In genomic region chr6:26142026-26142425, GRCh38 we compare ENCODE assay signal across 21 cellular contexts. TPM values are rescaled to one million over a fixed set of nuclear protein-coding genes. Genes with fewer than 3 reads are reported as not detected.
A peak's percentile ranks its signal among the peaks of the same experiment; 100 is the strongest.
DNase-seq lines count a peak whose midpoint lies in the region; ATAC-seq, FAIRE-seq and TF ChIP-seq lines count a peak whose summit lies in the region.
"Had no signal": no experiment of that assay in that cellular context is flagged by ENCODE, and none has a peak within 500 bp of the region (broad histone marks: within the 10 kb centered on the region; RNA-seq: fewer than 3 reads in every experiment).

No MANE protein-coding gene starts in this region.

- H3K4me3 ChIP-seq in HepG2 (replicated peaks in 1 of 3; ENCODE audit: insufficient read depth in 1 of 3, low read depth in 2 of 3, low read length in 3 of 3) = 0 out of 6 replicates have a peak overlapping the region, but pooled peaks of 1 of the 3 experiments have one; percentile 1
- H3K4me3 ChIP-seq in psoas muscle = no peak overlapping the region
- H3K4me3 ChIP-seq: left lung, thoracic aorta had no signal

- peak overlapping the region; percentile 90 for H3K27ac ChIP-seq in angular gyrus (ENCODE audit: low read depth, low read length)
- H3K27ac ChIP-seq in HepG2 (ENCODE audit: extremely low read length, insufficient read depth, low read length) = peak overlapping the region; percentile 5
- peak overlapping the region; percentile 18 for H3K27ac ChIP-seq in psoas muscle
- H3K27ac ChIP-seq: C4-2B, epithelial cell of prostate, left lung, thoracic aorta had no signal

- CTCF ChIA-PET in HepG2 (lab: Yijun Ruan, JAX; ENCODE audit: low intra/inter-chr PET ratio, low total read pairs) = no interaction called here
- CTCF ChIA-PET in activated CD8-positive, alpha-beta T cell treated with anti-CD3 and anti-CD28 coated beads for 36 hours (lab: Charles Lee) = interaction anchor here (0.9 kb wide), 1 partner anchor 8 kb away, joined by 3 read pairs; no protein-coding TSS in a partner anchor

- H3K36me3 ChIP-seq in HepG2 (replicated peaks in 1 of 2; ENCODE audit: control insufficient read depth in 1 of 2, insufficient read depth in 2 of 2, low read length in 2 of 2) (no peaks in the 10 kb centered on the region), psoas muscle (ENCODE audit: insufficient read depth in 1 of 2, low read depth in 1 of 2) (peaks cover 6 to 30% of the 10 kb centered on the region in 2 donors)
- H3K36me3 ChIP-seq: thoracic aorta had no signal

- H3K27ac Mint-ChIP-seq in HFFc6 = no peak overlapping the region
- no peak overlapping the region for H3K27ac Mint-ChIP-seq in activated CD8-positive, alpha-beta T cell treated with anti-CD3 and anti-CD28 coated beads for 36 hours

- peaks cover 10% of the 10 kb centered on the region for H3K36me3 Mint-ChIP-seq in HFFc6 (ENCODE audit: low read depth)
- H3K36me3 Mint-ChIP-seq in activated CD8-positive, alpha-beta T cell treated with anti-CD3 and anti-CD28 coated beads for 36 hours (ENCODE audit: low read depth) = no peaks in the 10 kb centered on the region

- TF ChIP-seq POLR2A in HepG2 (IDR thresholded peaks at IDR 0.05; ENCODE audit: insufficient read depth in 1 of 2, low read depth in 2 of 2, low read length in 2 of 2) = no peak

- in situ Hi-C loops in HepG2 (cut with HindIII; ENCODE audit: extremely low pct_ligation_motif_present, low pct_unique_long_range_greater_than_20kb) = no loop called here

- TF ChIP-seq RAD21 in HepG2 (CRISPR knock-in tag; IDR thresholded peaks at IDR 0.05) = no peak

- H3K9me3 Mint-ChIP-seq in HFFc6 = no peaks in the 10 kb centered on the region
- no peaks in the 10 kb centered on the region for H3K9me3 Mint-ChIP-seq in activated CD8-positive, alpha-beta T cell treated with anti-CD3 and anti-CD28 coated beads for 36 hours
- H3K9me3 Mint-ChIP-seq: activated T-cell treated with anti-CD3 and anti-CD28 coated beads, Interleukin-2, amount 50 U/mL, for 4 hours had no signal

- no peak for FAIRE-seq in HepG2 (lab: Jason Lieb, UNC)
- FAIRE-seq: H54, small intestine had no signal

- TF ChIP-seq CTCF in HFFc6 (IDR thresholded peaks at IDR 0.05) (no peak), HepG2 (CRISPR knock-in tag; IDR thresholded peaks at IDR 0.05) (no peak), psoas muscle (IDR thresholded peaks at IDR 0.05) (no peak)
- no peak for TF ChIP-seq CTCF in activated CD8-positive, alpha-beta T cell treated with anti-CD3 and anti-CD28 coated beads for 36 hours (IDR thresholded peaks at IDR 0.05)

- peak overlapping the region; percentile 6; the same call in 1 of the 2 replicates for H3K4me3 Mint-ChIP-seq in HFFc6
- H3K4me3 Mint-ChIP-seq in activated CD8-positive, alpha-beta T cell treated with anti-CD3 and anti-CD28 coated beads for 36 hours = no peak overlapping the region
- H3K4me3 Mint-ChIP-seq: activated T-cell treated with anti-CD3 and anti-CD28 coated beads, Interleukin-2, amount 50 U/mL, for 4 hours had no signal

- intact Hi-C loops in HepG2 (cut with micrococcal nuclease; ENCODE audit: unreplicated experiment) (no loop called here), psoas muscle (cut with DNase I) (no loop called here)
- intact Hi-C loops in activated CD8-positive, alpha-beta T cell treated with anti-CD3 and anti-CD28 coated beads for 36 hours (cut with micrococcal nuclease) = no loop called here

- DNase-seq in HFFc6 = no peak
- DNase-seq in HepG2 (ENCODE audit: low spot score) = no peak
- DNase-seq in psoas muscle = no peak
- DNase-seq in NOMO-1 treated with dmso at 0.1 percent for 144 hours (lab: John Stamatoyannopoulos, UW; ENCODE audit: unreplicated experiment) = no peak
- DNase-seq in activated CD8-positive, alpha-beta T cell treated with anti-CD3 and anti-CD28 coated beads for 36 hours = no peak
- no peak for DNase-seq in NCI-H510A treated with DMSO at 0.1 percent for 48 hours (lab: John Stamatoyannopoulos, UW)
- DNase-seq: activated CD4-positive, alpha-beta T cell treated with anti-CD3 and anti-CD28 coated beads for 48 hours; activated naive CD4-positive, alpha-beta T cell; activated T-cell treated with anti-CD3 and anti-CD28 coated beads, Interleukin-2, amount 50 U/mL, for 4 hours; Calu3; DND-41; left lung; NCI-H524 treated with DMSO at 0.1 percent for 48 hours; small intestine; T-helper 2 cell had no signal

- H3K79me2 ChIP-seq in HepG2 (ENCODE audit: insufficient read depth, low read length) = no peaks in the 10 kb centered on the region

- H4K20me1 ChIP-seq in HepG2 (ENCODE audit: insufficient read depth, low read length) = no peaks in the 10 kb centered on the region

- 46% methylated on average over 2 of the region's 2 CpGs for WGBS in HepG2 (ENCODE audit: low lambda C conversion rate)
- 78 to 87% (median 81%) methylated on average over 2 of the region's 2 CpGs for WGBS in psoas muscle, 3 donors

- H3K9ac ChIP-seq in HepG2 (ENCODE audit: insufficient read depth, low read depth, low read length) = no peak overlapping the region

- H3K27me3 ChIP-seq in HepG2 (ENCODE audit: control insufficient read depth in 1 of 2, insufficient read depth in 2 of 2, low read length in 2 of 2) (no peaks in the 10 kb centered on the region), psoas muscle (ENCODE audit: insufficient read depth in 3 of 3, low read length in 2 of 3) (no peaks in the 10 kb centered on the region)
- H3K27me3 ChIP-seq: left lung had no signal

- peak overlapping the region; percentile 20 for H2AFZ ChIP-seq in HepG2 (ENCODE audit: low read length)

- ATAC-seq in HepG2 (peak; percentile 63), psoas muscle (no peak)
- ATAC-seq in activated CD8-positive, alpha-beta T cell treated with anti-CD3 and anti-CD28 coated beads for 36 hours = no peak
- ATAC-seq: activated T-cell treated with anti-CD3 and anti-CD28 coated beads, Interleukin-2, amount 50 U/mL, for 4 hours; left lung had no signal

- H3K27me3 Mint-ChIP-seq in HFFc6 (ENCODE audit: insufficient read depth) = peaks cover 4% of the 10 kb centered on the region
- no peaks in the 10 kb centered on the region for H3K27me3 Mint-ChIP-seq in activated CD8-positive, alpha-beta T cell treated with anti-CD3 and anti-CD28 coated beads for 36 hours

- no TSS peak for BruUV-seq in HepG2 (replicated peaks; lab: Mats Ljungman, UMichigan)

- POLR2A ChIA-PET in HepG2 (lab: Yijun Ruan, JAX) = interaction anchor here (0.6 to 2.9 kb wide), 10 partner anchors 9 to 98 kb away, joined by 3 to 53 read pairs (median 6); a partner anchor contains a TSS
- POLR2A ChIA-PET in activated CD8-positive, alpha-beta T cell treated with anti-CD3 and anti-CD28 coated beads for 36 hours (lab: Charles Lee) = interaction anchor here (0.6 to 22.3 kb wide), 9 partner anchors 9 to 58 kb away, joined by 3 to 1225 read pairs (median 3); a partner anchor contains a TSS

- peak overlapping the region; percentile 37 for H3K4me2 ChIP-seq in HepG2 (ENCODE audit: low read depth, low read length)

- H3K4me1 ChIP-seq in HepG2 (ENCODE audit: insufficient read depth, low read length) = peaks cover 29% of the 10 kb centered on the region
- peaks cover 14% of the 10 kb centered on the region for H3K4me1 ChIP-seq in psoas muscle

- H3K9me3 ChIP-seq in HepG2 (ENCODE audit: low read length) (no peaks in the 10 kb centered on the region), psoas muscle (no peaks in the 10 kb centered on the region)
- H3K9me3 ChIP-seq: left lung, thoracic aorta had no signal

- TF ChIP-seq EP300 in HepG2 (IDR thresholded peaks at IDR 0.05; ENCODE audit: low read depth in 2 of 2, low read length in 2 of 2) = no peak
- no peak for TF ChIP-seq EP300 in HepG2 (CRISPR knock-in tag; IDR thresholded peaks at IDR 0.05; ENCODE audit: borderline replicate concordance)

- no peaks in the 10 kb centered on the region for H3K4me1 Mint-ChIP-seq in HFFc6 (ENCODE audit: low read depth)
- H3K4me1 Mint-ChIP-seq in activated CD8-positive, alpha-beta T cell treated with anti-CD3 and anti-CD28 coated beads for 36 hours (ENCODE audit: low read depth) = no peaks in the 10 kb centered on the region

TF ChIP-seq in HepG2, 621 proteins besides CTCF, POLR2A, EP300 and RAD21 (continues in another document):
- TF ChIP-seq ONECUT2 (CRISPR knock-in tag; IDR thresholded peaks at IDR 0.05) = peak; percentile 21; the same call in 1 of the 2 replicates

RNA-seq across cellular contexts. Expression of gene HFE, which starts 54.8 kb away (rescaled TPM):
- total RNA-seq in HFFc6 (2021; fragmentation: NEBNext Ultra II Directional; extraction: Animal tissue kit (Norgen Biotek cat#: 25700)) = 10 to 100 TPM; 16.1 to 21.7 (median 18.3) TPM
- total RNA-seq in HepG2 (2016; rRNA removed; fragmentation: Illumina TruSeq; extraction: Trizol) (1.9 and 3.7 TPM in 2 replicates), psoas muscle (1 to 10 TPM in 3 of 4 donors, under 1 TPM in 1; 0.99 to 2.7 (median 1.6) TPM)
- 0.18 and 0.51 TPM in 2 replicates for total RNA-seq in HepG2 (2016; cell fraction: cytosol; rRNA removed; fragmentation: Illumina TruSeq; extraction: Trizol; ENCODE audit: low read depth)
- 1.9 and 4.9 TPM in 2 replicates for total RNA-seq in HepG2 (2016; cell fraction: insoluble cytoplasmic fraction; rRNA removed; fragmentation: Illumina TruSeq; extraction: Trizol)
- 0.41 and 0.49 TPM in 2 replicates for total RNA-seq in HepG2 (2016; cell fraction: membrane; rRNA removed; fragmentation: Illumina TruSeq; extraction: Trizol)
- total RNA-seq in HepG2 (2016; cell fraction: nucleus; rRNA removed; fragmentation: Illumina TruSeq; extraction: Trizol) = 3.5 and 4.2 TPM in 2 replicates
- polyA plus RNA-seq in HepG2 (2011; rRNA removed) (5.7 and 6.3 TPM in 2 replicates), psoas muscle (1 to 10 TPM in 1 of 3 donors, under 1 TPM in 2; 0.32 to 1.2 (median 0.40) TPM)
- 5.3 and 5.8 TPM in 2 replicates for polyA plus RNA-seq in HepG2 (2011; cell fraction: cytosol; rRNA removed)
- polyA plus RNA-seq in HepG2 (2011; cell fraction: nucleus; rRNA removed) = 3.7 and 5.3 TPM in 2 replicates
- polyA plus RNA-seq in HepG2 (2012) = 2.4 and 3.5 TPM in 2 replicates
- polyA plus RNA-seq in HepG2 (2016; cell fraction: cytosol; fragmentation: Illumina TruSeq; extraction: Trizol; ENCODE audit: low read depth) = 0.24 and 0.26 TPM in 2 replicates
- polyA plus RNA-seq in HepG2 (2016; cell fraction: insoluble cytoplasmic fraction; fragmentation: Illumina TruSeq; extraction: Trizol; ENCODE audit: low read depth) = 1.4 and 2.1 TPM in 2 replicates
- 0.29 and 0.86 TPM in 2 replicates for polyA plus RNA-seq in HepG2 (2016; cell fraction: membrane; fragmentation: Illumina TruSeq; extraction: Trizol; ENCODE audit: low read depth)
- 7.7 and 8.2 TPM in 2 replicates for polyA plus RNA-seq in HepG2 (2016; cell fraction: nucleus; fragmentation: Illumina TruSeq; extraction: Trizol; ENCODE audit: insufficient read depth, low read depth)
- 13.4 and 32.5 TPM in 2 replicates for polyA minus RNA-seq in HepG2 (2011; rRNA and poly(A)+ RNA removed; ENCODE audit: low replicate concordance)
- 2.2 and 5.5 TPM in 2 replicates for polyA minus RNA-seq in HepG2 (2011; cell fraction: cytosol; rRNA and poly(A)+ RNA removed)
- polyA minus RNA-seq in HepG2 (2011; cell fraction: nucleus; rRNA and poly(A)+ RNA removed) = 3.3 and 4.0 TPM in 2 replicates
- under 1 TPM; 0.25 to 0.56 TPM for total RNA-seq in activated CD8-positive, alpha-beta T cell treated with anti-CD3 and anti-CD28 coated beads for 36 hours
- polyA plus RNA-seq: neural cell had no signal

Comparison
In these comparisons a context has a peak if more than half of its experiments do, and no peak if none do; other contexts are left out.
1. H3K27ac ChIP-seq: peak in every context shown above with its lines; median percentile 90 in angular gyrus; 18 in psoas muscle; 5 in HepG2.